ENCODE assay signal across 1 cellular context in the genomic region with DNA sequence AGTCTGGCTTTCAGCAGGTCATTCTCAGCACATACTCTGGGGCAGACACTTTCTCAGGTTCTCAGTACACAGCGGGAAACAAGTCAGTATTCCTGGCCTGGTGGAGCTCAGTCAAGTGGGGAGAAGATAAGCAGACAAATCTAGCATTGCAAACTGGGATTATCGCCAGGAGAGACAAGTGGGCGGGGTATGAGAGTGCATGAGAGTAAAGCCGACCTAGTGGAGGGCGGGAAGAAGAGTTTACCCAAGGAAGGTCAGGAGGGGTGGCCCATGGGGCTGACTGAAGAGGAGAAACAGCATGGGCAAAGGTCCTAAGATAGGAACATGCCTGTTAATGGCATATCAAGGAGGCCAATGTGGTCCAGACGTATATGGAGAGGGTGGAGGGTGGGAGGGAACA.
TF ChIP-seq lines count a peak whose summit lies in the region.

No MANE protein-coding gene starts in this region.

TF ChIP-seq in IMR-90, 13 proteins besides CTCF, POLR2A, EP300 and RAD21:
- TF ChIP-seq RCOR1 (IDR thresholded peaks at IDR 0.05; ENCODE audit: insufficient replicate concordance, low read length) (no peak), BHLHE40 (IDR thresholded peaks at IDR 0.05; ENCODE audit: low read depth, low read length) (no peak), CEBPB (IDR thresholded peaks at IDR 0.05; ENCODE audit: low read depth, low read length) (no peak), CHD1 (IDR thresholded peaks at IDR 0.05; ENCODE audit: low read depth, low read length) (no peak), MAFK (IDR thresholded peaks at IDR 0.05; ENCODE audit: low read depth, low read length) (no peak), USF2 (IDR thresholded peaks at IDR 0.05; ENCODE audit: low read depth, low read length) (no peak), RFX5 (IDR thresholded peaks at IDR 0.05; ENCODE audit: low read depth, low read length) (no peak), MAZ (IDR thresholded peaks at IDR 0.05; ENCODE audit: borderline replicate concordance, low read depth, low read length) (no peak), MXI1 (IDR thresholded peaks at IDR 0.05; ENCODE audit: borderline replicate concordance, low read depth, low read length) (no peak), FOS (IDR thresholded peaks at IDR 0.05; ENCODE audit: low read depth, low read length) (no peak), SMC3 (IDR thresholded peaks at IDR 0.05; ENCODE audit: low read depth, low read length) (no peak), ELK1 (IDR thresholded peaks at IDR 0.05; ENCODE audit: borderline replicate concordance, low read depth, low read length) (no peak), NFE2L2 (IDR thresholded peaks at IDR 0.05; ENCODE audit: low read depth, low read length) (no peak)
